In genomic region chr18:14941792-14942191, GRCh38 we compare ENCODE assay signal across 28 cellular contexts.
DNase-seq lines count a peak whose midpoint lies in the region; ATAC-seq, FAIRE-seq and TF ChIP-seq lines count a peak whose summit lies in the region.
"Had no signal": no experiment of that assay in that cellular context is flagged by ENCODE, and none has a peak within 500 bp of the region (broad histone marks: within the 10 kb centered on the region; RNA-seq: fewer than 3 reads in every experiment).

No MANE protein-coding gene starts in this region.

- H4K20me1 ChIP-seq in HepG2 (ENCODE audit: insufficient read depth, low read length) (no peaks in the 10 kb centered on the region), osteoblast (ENCODE audit: insufficient read depth, low read length) (no peaks in the 10 kb centered on the region)
- H4K20me1 ChIP-seq: BLaER1 had no signal

- H3K4me1 ChIP-seq in right lobe of liver (no peaks in the 10 kb centered on the region), HepG2 (ENCODE audit: insufficient read depth, low read length) (no peaks in the 10 kb centered on the region), kidney (ENCODE audit: control insufficient read depth in 1 of 2, insufficient read depth in 1 of 2, low read depth in 1 of 2, low read length in 2 of 2) (no peaks in the 10 kb centered on the region), osteoblast (ENCODE audit: insufficient read depth, low read length) (no peaks in the 10 kb centered on the region)
- no peaks in the 10 kb centered on the region for H3K4me1 ChIP-seq in effector memory CD4-positive, alpha-beta T cell (ENCODE audit: control insufficient read depth, insufficient read depth, low read length, poor library complexity, severe bottlenecking)
- H3K4me1 ChIP-seq: BLaER1 had no signal

- H3K4me2 ChIP-seq in HepG2 (ENCODE audit: low read depth, low read length) (no peak overlapping the region), osteoblast (ENCODE audit: insufficient read depth, low read length) (no peak overlapping the region)
- H3K4me2 ChIP-seq: BLaER1, GM23338 had no signal

- POLR2A ChIA-PET in HepG2 (lab: Yijun Ruan, JAX) = no interaction called here

- H3K27ac ChIP-seq in right lobe of liver = no peak overlapping the region
- H3K27ac ChIP-seq in HepG2 (ENCODE audit: extremely low read length, insufficient read depth, low read length) = no peak overlapping the region
- no peak overlapping the region for H3K27ac ChIP-seq in kidney (ENCODE audit: low read depth in 2 of 2, low read length in 2 of 2)
- no peak overlapping the region for H3K27ac ChIP-seq in osteoblast (ENCODE audit: low read depth, low read length)
- no peak overlapping the region for H3K27ac ChIP-seq in effector memory CD4-positive, alpha-beta T cell (ENCODE audit: insufficient read depth, low read length, poor library complexity, severe bottlenecking)
- H3K27ac ChIP-seq: BLaER1 had no signal

- no peaks in the 10 kb centered on the region for H3K36me3 ChIP-seq in right lobe of liver
- no peaks in the 10 kb centered on the region for H3K36me3 ChIP-seq in HepG2 (replicated peaks in 1 of 2; ENCODE audit: control insufficient read depth in 1 of 2, insufficient read depth in 2 of 2, low read length in 2 of 2)
- H3K36me3 ChIP-seq in kidney (ENCODE audit: control insufficient read depth in 1 of 2, insufficient read depth in 2 of 2, low read length in 2 of 2) = no peaks in the 10 kb centered on the region
- no peaks in the 10 kb centered on the region for H3K36me3 ChIP-seq in osteoblast (ENCODE audit: insufficient read depth, low read length)
- no peaks in the 10 kb centered on the region for H3K36me3 ChIP-seq in effector memory CD4-positive, alpha-beta T cell (ENCODE audit: control insufficient read depth, insufficient read depth, low read length)
- H3K36me3 ChIP-seq: BLaER1 had no signal

- no peaks in the 10 kb centered on the region for H3K27me3 ChIP-seq in right lobe of liver
- H3K27me3 ChIP-seq in HepG2 (ENCODE audit: control insufficient read depth in 1 of 2, insufficient read depth in 2 of 2, low read length in 2 of 2) = no peaks in the 10 kb centered on the region
- no peaks in the 10 kb centered on the region for H3K27me3 ChIP-seq in osteoblast (ENCODE audit: insufficient read depth, low read length)
- no peaks in the 10 kb centered on the region for H3K27me3 ChIP-seq in effector memory CD4-positive, alpha-beta T cell (replicated peaks; ENCODE audit: control insufficient read depth, insufficient read depth, low read length, poor library complexity, severe bottlenecking)
- H3K27me3 ChIP-seq: BLaER1 had no signal

- peak in 3 of 4 donors; percentile 22 to 48 (median 46) for ATAC-seq in right lobe of liver
- no peak for ATAC-seq in HepG2
- ATAC-seq: GM23338, K562, Panc1 had no signal

- WGBS in right lobe of liver (ENCODE audit: insufficient coverage, low coverage, low lambda C conversion rate, missing lambda C conversion rate) = 27% methylated on average over 3 of the region's 3 CpGs
- WGBS in HepG2 (ENCODE audit: low lambda C conversion rate) = 0% methylated on average over 2 of the region's 3 CpGs

- H3K9me3 ChIP-seq in right lobe of liver (no peaks in the 10 kb centered on the region), HepG2 (ENCODE audit: low read length) (no peaks in the 10 kb centered on the region), kidney (ENCODE audit: control insufficient read depth in 1 of 2, low read length in 2 of 2) (no peaks in the 10 kb centered on the region), osteoblast (ENCODE audit: low read depth, low read length) (no peaks in the 10 kb centered on the region)
- H3K9me3 ChIP-seq in effector memory CD4-positive, alpha-beta T cell (ENCODE audit: control insufficient read depth, low read length) = no peaks in the 10 kb centered on the region
- H3K9me3 ChIP-seq: BLaER1 had no signal

- no peak overlapping the region for H2AFZ ChIP-seq in HepG2 (ENCODE audit: low read length)
- H2AFZ ChIP-seq in osteoblast (ENCODE audit: low read length) = peak overlapping the region; percentile 22
- H2AFZ ChIP-seq: GM23338 had no signal

- TF ChIP-seq CTCF in right lobe of liver (IDR thresholded peaks at IDR 0.05) (no peak), HepG2 (CRISPR knock-in tag; IDR thresholded peaks at IDR 0.05) (no peak), kidney (IDR thresholded peaks at IDR 0.05; ENCODE audit: borderline replicate concordance, extremely low read depth, insufficient read depth) (no peak), osteoblast (IDR thresholded peaks at IDR 0.05; ENCODE audit: extremely low read depth, low read depth, low read length) (no peak)

- no TSS peak for BruUV-seq in HepG2 (replicated peaks; lab: Mats Ljungman, UMichigan)

- H3K9ac ChIP-seq in HepG2 (ENCODE audit: insufficient read depth, low read depth, low read length) = no peak overlapping the region
- H3K9ac ChIP-seq in kidney (ENCODE audit: low read length in 2 of 2) = no peak overlapping the region
- H3K9ac ChIP-seq: BLaER1 had no signal

- no peak overlapping the region for H3K4me3 ChIP-seq in right lobe of liver
- H3K4me3 ChIP-seq in HepG2 (replicated peaks in 1 of 3; ENCODE audit: insufficient read depth in 1 of 3, low read depth in 2 of 3, low read length in 3 of 3) = no peak overlapping the region
- no peak overlapping the region for H3K4me3 ChIP-seq in kidney (ENCODE audit: low read length in 2 of 2)
- no peak overlapping the region for H3K4me3 ChIP-seq in osteoblast (ENCODE audit: insufficient read depth, low read length)
- H3K4me3 ChIP-seq in effector memory CD4-positive, alpha-beta T cell (ENCODE audit: insufficient read depth, low read depth, low read length, poor library complexity, severe bottlenecking) = no peak overlapping the region
- H3K4me3 ChIP-seq: BLaER1, GM23338, K562 had no signal

- in situ Hi-C loops in HepG2 (cut with HindIII; ENCODE audit: extremely low pct_ligation_motif_present, low pct_unique_long_range_greater_than_20kb) = no loop called here

- no peak for FAIRE-seq in HepG2 (lab: Jason Lieb, UNC)
- no peak for FAIRE-seq in kidney (lab: Jason Lieb, UNC)
- FAIRE-seq: A204.1, GM12892, K562 had no signal

- no peak for DNase-seq in right lobe of liver
- DNase-seq in HepG2 (ENCODE audit: low spot score) = no peak
- DNase-seq in kidney = peak; percentile 47
- DNase-seq in osteoblast (ENCODE audit: insufficient read length, low spot score, missing footprints) = no peak
- DNase-seq in ureter (ENCODE audit: low spot score) = peak; percentile 17
- DNase-seq in effector memory CD4-positive, alpha-beta T cell = no peak
- no peak for DNase-seq in GM19238 (ENCODE audit: insufficient read length, low spot score)
- DNase-seq in LoVo (ENCODE audit: low spot score) = no peak
- DNase-seq: CD4-positive, CD25-positive, alpha-beta regulatory T cell; DMS153; DND-41; H9; Kasumi-1; MV-4-11; NCI-H1105; NCI-H1436 treated with DMSO at 0.1 percent for 48 hours; NCI-H187 treated with DMSO at 0.1 percent for 48 hours; NCI-H2107; NCI-H446; NCI-H524 treated with DMSO at 0.1 percent for 48 hours; NCI-H82; SHP77 treated with DMSO at 0.1 percent for 48 hours had no signal

- no peak for TF ChIP-seq RAD21 in HepG2 (CRISPR knock-in tag; IDR thresholded peaks at IDR 0.05)

- no peak for TF ChIP-seq EP300 in HepG2 (IDR thresholded peaks at IDR 0.05; ENCODE audit: low read depth in 2 of 2, low read length in 2 of 2)
- TF ChIP-seq EP300 in HepG2 (CRISPR knock-in tag; IDR thresholded peaks at IDR 0.05; ENCODE audit: borderline replicate concordance) = no peak

- intact Hi-C loops in right lobe of liver (cut with DNase I) (no loop called here), HepG2 (cut with micrococcal nuclease; ENCODE audit: unreplicated experiment) (no loop called here), kidney (cut with DNase I) (no loop called here)

- no peaks in the 10 kb centered on the region for H3K79me2 ChIP-seq in HepG2 (ENCODE audit: insufficient read depth, low read length)
- H3K79me2 ChIP-seq in osteoblast (ENCODE audit: insufficient read depth, low read length) = no peaks in the 10 kb centered on the region

- TF ChIP-seq POLR2A in right lobe of liver (IDR thresholded peaks at IDR 0.05) (no peak), HepG2 (IDR thresholded peaks at IDR 0.05; ENCODE audit: insufficient read depth in 1 of 2, low read depth in 2 of 2, low read length in 2 of 2) (no peak)

- CTCF ChIA-PET in HepG2 (lab: Yijun Ruan, JAX; ENCODE audit: low intra/inter-chr PET ratio, low total read pairs) = no interaction called here

TF ChIP-seq in HepG2, 621 proteins besides CTCF, POLR2A, EP300 and RAD21 (continues in another document):
- TF ChIP-seq ZNF687 (CRISPR knock-in tag; IDR thresholded peaks at IDR 0.05) (no peak), DRAP1 (CRISPR knock-in tag; IDR thresholded peaks at IDR 0.05) (no peak), ZNF562 (CRISPR knock-in tag; IDR thresholded peaks at IDR 0.05; ENCODE audit: borderline replicate concordance) (no peak), ZNF652 (CRISPR knock-in tag; IDR thresholded peaks at IDR 0.05; ENCODE audit: borderline replicate concordance, low read depth) (no peak)

Comparison
In these comparisons a context has a peak if more than half of its experiments do, and no peak if none do; other contexts are left out.
1. DNase-seq: peak in kidney (single experiment) and ureter (single experiment); none in right lobe of liver (0 of 3), HepG2 (single experiment), osteoblast (single experiment), effector memory CD4-positive, alpha-beta T cell (0 of 3), GM19238 (single experiment) and LoVo (single experiment).